8 cellular contexts compared by ENCODE assay signal in the genomic region with DNA sequence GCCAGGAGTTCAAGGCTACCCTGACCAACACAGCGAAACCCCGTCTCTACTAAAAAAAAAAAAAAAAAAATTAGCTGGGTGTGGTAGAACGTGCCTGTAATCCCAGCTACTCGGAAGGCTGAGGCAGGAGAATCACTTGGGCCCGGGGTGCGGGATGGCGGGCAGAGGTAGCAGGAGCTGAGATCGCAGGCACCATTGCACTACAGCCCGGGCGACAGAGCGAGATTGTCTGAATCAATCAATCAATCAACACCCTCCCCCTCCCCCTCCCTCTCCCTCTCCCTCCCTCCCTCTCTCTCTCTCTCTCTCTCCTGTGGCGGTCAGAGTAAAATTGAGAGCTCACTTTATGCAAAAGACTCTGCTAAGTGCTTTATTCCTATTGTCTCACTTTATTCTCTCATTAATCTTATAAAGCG. TPM values are rescaled to one million over a fixed set of nuclear protein-coding genes. Genes with fewer than 3 reads are reported as not detected.
DNase-seq lines count a peak whose midpoint lies in the region; ATAC-seq, FAIRE-seq and TF ChIP-seq lines count a peak whose summit lies in the region.

No MANE protein-coding gene starts in this region.

- DNase-seq in OCI-LY7 (ENCODE audit: low spot score) (no peak), endodermal cell (peak; percentile 68), pancreas (no peak), HPDE6-E6E7 (ENCODE audit: extremely low spot score) (no peak), DMS53 (lab: John Stamatoyannopoulos, UW) (no peak), SHP77 treated with DMSO at 0.1 percent for 48 hours (lab: John Stamatoyannopoulos, UW) (no peak)
- DNase-seq in stimulated activated CD4-positive, alpha-beta T cell treated with anti-CD3 and anti-CD28 coated beads, Interleukin-4, amount 100 ng/mL, for 1 hour: no peak

- peak overlapping the region; percentile 54; the same call in 1 of the 2 replicates for H2AFZ ChIP-seq in OCI-LY7 (ENCODE audit: low read length)

- H4K20me1 ChIP-seq in DOHH2 (ENCODE audit: control insufficient read depth, insufficient read depth, low read depth, low read length): peaks cover 5% of the 10 kb centered on the region; the same call in 1 of the 2 replicates
- H4K20me1 ChIP-seq in OCI-LY7 (ENCODE audit: insufficient read depth, low read length): 0 out of 2 replicates have a peak, but pooled peaks cover 9% of the 10 kb centered on the region

- H3K79me2 ChIP-seq in DOHH2 (ENCODE audit: control insufficient read depth, low read length): peaks cover 37% of the 10 kb centered on the region
- peaks cover 20% of the 10 kb centered on the region for H3K79me2 ChIP-seq in OCI-LY7 (ENCODE audit: insufficient read depth, low read depth, low read length)

- H3K9me2 ChIP-seq in DOHH2 (replicated peaks; ENCODE audit: control insufficient read depth, low read length) (no peaks in the 10 kb centered on the region), OCI-LY7 (ENCODE audit: insufficient read depth, low read length) (no peaks in the 10 kb centered on the region)

- intact Hi-C loops in OCI-LY7 (cut with micrococcal nuclease; ENCODE audit: unreplicated experiment) (no loop called here), pancreas (cut with DNase I) (no loop called here)

- FAIRE-seq in pancreas (lab: Jason Lieb, UNC): no peak

- peak overlapping the region; percentile 97 for H3K4me3 Mint-ChIP-seq in endodermal cell

- H3K27ac ChIP-seq in DOHH2 (ENCODE audit: low read depth, low read length) (peak overlapping the region; percentile 44), OCI-LY7 (ENCODE audit: low read depth, low read length, poor library complexity, severe bottlenecking) (peak overlapping the region; percentile 50), endodermal cell (ENCODE audit: low read depth, low read length) (no peak overlapping the region), pancreas (no peak overlapping the region)

- POLR2A ChIA-PET in OCI-LY7 (lab: Charles Lee): interaction anchor here (0.6 to 2.0 kb wide), 3 partner anchors 12 to 27 kb away, joined by 3 to 15 read pairs (median 6); a partner anchor contains a TSS

- TF ChIP-seq CTCF in DOHH2 (IDR thresholded peaks at IDR 0.05; ENCODE audit: low read depth, low read length, poor library complexity, severe bottlenecking) (no peak), OCI-LY7 (conservative IDR thresholded peaks at IDR 0.05; ENCODE audit: low read length) (no peak), endodermal cell (conservative IDR thresholded peaks at IDR 0.05) (no peak), pancreas (IDR thresholded peaks at IDR 0.05) (no peak)

- peaks cover 11% of the 10 kb centered on the region for H3K36me3 Mint-ChIP-seq in endodermal cell (ENCODE audit: low read depth)

- BruUV-seq in OCI-LY7 (replicated peaks; lab: Mats Ljungman, UMichigan): no TSS peak

- H3K27me3 ChIP-seq in DOHH2 (ENCODE audit: control insufficient read depth, low read length): peaks cover 4% of the 10 kb centered on the region; the same call in 1 of the 2 replicates
- H3K27me3 ChIP-seq in endodermal cell (ENCODE audit: control insufficient read depth, insufficient read depth, low read length, poor library complexity, severe bottlenecking): peaks cover 20% of the 10 kb centered on the region
- no peaks in the 10 kb centered on the region for H3K27me3 ChIP-seq in pancreas

- ATAC-seq in pancreas: no peak

- peak overlapping the region; percentile 68 for H3K9ac ChIP-seq in endodermal cell (ENCODE audit: extremely low read depth, low read length, poor library complexity, severe bottlenecking)

- WGBS in endodermal cell (ENCODE audit: insufficient coverage in 1 of 2, insufficient read length in 1 of 2), 2 experiments: 35 to 50% methylated on average over 2 to 12 of the region's 13 CpGs
- 20 to 21% methylated on average over 13 of the region's 13 CpGs for WGBS in pancreas, 2 donors

- no peaks in the 10 kb centered on the region for H3K36me3 ChIP-seq in DOHH2 (ENCODE audit: control insufficient read depth, low read length)
- peaks cover 4% of the 10 kb centered on the region; the same call in 1 of the 2 replicates for H3K36me3 ChIP-seq in OCI-LY7 (ENCODE audit: insufficient read depth, low read length)
- peaks cover 3% of the 10 kb centered on the region for H3K36me3 ChIP-seq in endodermal cell (ENCODE audit: control insufficient read depth, insufficient read depth, low read length)
- H3K36me3 ChIP-seq in pancreas: no peaks in the 10 kb centered on the region

- peak overlapping the region; percentile 94 for H3K4me2 ChIP-seq in DOHH2 (ENCODE audit: low read length)
- peak overlapping the region; percentile 98 for H3K4me2 ChIP-seq in OCI-LY7 (ENCODE audit: low read length)

- H3K9me3 Mint-ChIP-seq in endodermal cell: peaks cover 2% of the 10 kb centered on the region

- CTCF ChIA-PET in OCI-LY7 (lab: Charles Lee; ENCODE audit: unreplicated experiment): interaction anchor here (0.6 kb wide), 1 partner anchor 8 kb away, joined by 4 read pairs; no protein-coding TSS in a partner anchor

- H3K4me1 Mint-ChIP-seq in endodermal cell: peaks cover 14% of the 10 kb centered on the region

- no peaks in the 10 kb centered on the region for H3F3A ChIP-seq in DOHH2 (ENCODE audit: control insufficient read depth, insufficient read depth)

- no peaks in the 10 kb centered on the region for H3K9me3 ChIP-seq in DOHH2 (ENCODE audit: control insufficient read depth, insufficient read depth, low read length)
- no peaks in the 10 kb centered on the region for H3K9me3 ChIP-seq in OCI-LY7 (ENCODE audit: low read length)
- peaks cover 12% of the 10 kb centered on the region for H3K9me3 ChIP-seq in endodermal cell (ENCODE audit: control insufficient read depth, low read length)
- no peaks in the 10 kb centered on the region for H3K9me3 ChIP-seq in pancreas

- H3K4me1 ChIP-seq in DOHH2 (ENCODE audit: control insufficient read depth, low read length): peaks cover 18% of the 10 kb centered on the region
- peaks cover 17% of the 10 kb centered on the region for H3K4me1 ChIP-seq in OCI-LY7 (ENCODE audit: insufficient read depth, low read length, poor library complexity, severe bottlenecking)
- no peaks in the 10 kb centered on the region for H3K4me1 ChIP-seq in endodermal cell (ENCODE audit: control insufficient read depth, insufficient read depth, low read length)
- no peaks in the 10 kb centered on the region for H3K4me1 ChIP-seq in pancreas

- peak overlapping the region; percentile 99 for H3K4me3 ChIP-seq in DOHH2 (ENCODE audit: low read length)
- H3K4me3 ChIP-seq in OCI-LY7 (ENCODE audit: low read depth, low read length, poor library complexity, severe bottlenecking): peak overlapping the region; percentile 74
- peak overlapping the region; percentile 96 for H3K4me3 ChIP-seq in endodermal cell (ENCODE audit: low read length)
- H3K4me3 ChIP-seq in pancreas: peak overlapping the region in 3 of 4 donors; percentile 88 to 95 (median 94)

- peaks cover 18% of the 10 kb centered on the region for H3K27me3 Mint-ChIP-seq in endodermal cell (ENCODE audit: insufficient read depth)

- peak overlapping the region; percentile 92 for H3K27ac Mint-ChIP-seq in endodermal cell

RNA-seq across cellular contexts. Expression of a gene that starts 1.2 kb away (rescaled TPM):
- 15.4 and 16.3 TPM in 2 replicates for total RNA-seq in OCI-LY7 (2014; rRNA removed; shearing (Covaris generic))
- total RNA-seq in OCI-LY7 (2022) (25.1 and 26.9 TPM in 2 replicates), endodermal cell (10 to 100 TPM; 49.5 to 68.3 TPM), pancreas (10 to 100 TPM in 1 of 6 donors, 1 to 10 TPM in 5; 4.2 to 11.8 (median 7.1) TPM)
- polyA plus RNA-seq in endodermal cell (2013, experiment 1 of 2): 73.7 TPM
- 66.8 TPM for polyA plus RNA-seq in endodermal cell (2013, experiment 2 of 2)
- 10 to 100 TPM in 1 of 2 donors, 1 to 10 TPM in 1; 6.5 to 14.5 TPM for polyA plus RNA-seq in pancreas

RNA-seq across cellular contexts. Expression of a gene that starts 1.3 kb away (rescaled TPM):
- 0.08 TPM in 1 of 2 replicates, not detected in the other for total RNA-seq in OCI-LY7 (2014; rRNA removed; shearing (Covaris generic))
- total RNA-seq in OCI-LY7 (2022) (0.24 and 0.34 TPM in 2 replicates), endodermal cell (under 1 TPM; 0.59 to 0.66 TPM), pancreas (under 1 TPM; 0.28 to 0.78 (median 0.44) TPM)
- 0.57 TPM for polyA plus RNA-seq in endodermal cell (2013, experiment 1 of 2)
- polyA plus RNA-seq in endodermal cell (2013, experiment 2 of 2): 0.54 TPM
- 1 to 10 TPM; 4.6 to 8.7 TPM for polyA plus RNA-seq in pancreas

RNA-seq across cellular contexts. Expression of a gene that starts 27.1 kb away (rescaled TPM):
- 39.4 and 49.6 TPM in 2 replicates for total RNA-seq in OCI-LY7 (2014; rRNA removed; shearing (Covaris generic))
- total RNA-seq in OCI-LY7 (2022) (65.2 and 71.8 TPM in 2 replicates), endodermal cell (10 to 100 TPM; 59.7 to 62.9 TPM), pancreas (10 to 100 TPM; 38.8 to 56.8 (median 43.2) TPM)
- 69.3 TPM for polyA plus RNA-seq in endodermal cell (2013, experiment 1 of 2)
- 64.4 TPM for polyA plus RNA-seq in endodermal cell (2013, experiment 2 of 2)
- polyA plus RNA-seq in pancreas: 10 to 100 TPM; 32.8 to 54.0 TPM

RNA-seq across cellular contexts. Expression of a gene that starts 43.1 kb away (rescaled TPM):
- total RNA-seq in OCI-LY7 (2014; rRNA removed; shearing (Covaris generic)): 27.4 and 64.6 TPM in 2 replicates
- total RNA-seq in OCI-LY7 (2022): 62.5 and 66.1 TPM in 2 replicates
- total RNA-seq in endodermal cell: 10 to 100 TPM; 92.0 to 99.8 TPM
- polyA plus RNA-seq in endodermal cell (2013, experiment 1 of 2): 51.8 TPM
- 37.9 TPM for polyA plus RNA-seq in endodermal cell (2013, experiment 2 of 2)
- 10 to 100 TPM; 14.9 to 38.1 (median 20.1) TPM for total RNA-seq in pancreas
- polyA plus RNA-seq in pancreas: 100 to 1,000 TPM in 1 of 2 donors, 10 to 100 TPM in 1; 95.3 to 130 TPM

RNA-seq across cellular contexts. Expression of a gene that starts 47.2 kb away (rescaled TPM):
- total RNA-seq in OCI-LY7 (2014; rRNA removed; shearing (Covaris generic)): not detected in 2 replicates
- total RNA-seq in OCI-LY7 (2022) (not detected in 2 replicates), endodermal cell (not detected), pancreas (under 1 TPM in 2 of 6 donors, not detected in 4; 0.19 to 0.25 TPM)
- 0.21 TPM for polyA plus RNA-seq in endodermal cell (2013, experiment 1 of 2)
- polyA plus RNA-seq in endodermal cell (2013, experiment 2 of 2): not detected
- polyA plus RNA-seq in pancreas: 1 to 10 TPM; 2.4 to 3.8 TPM

Comparison
In these comparisons a context has a peak if more than half of its experiments do, and no peak if none do; other contexts are left out.
1. H3K27ac ChIP-seq: peak in DOHH2 (single experiment) and OCI-LY7 (single experiment); none in endodermal cell (single experiment) and pancreas (0 of 4).
2. Peak in every context shown above with its lines, with median percentiles within 50 percentile points of each other: H3K4me3 ChIP-seq.